Comparison of ENCODE assay signal across 1 cellular context in genomic region chr14:58772814-58773620, GRCh38.
TF ChIP-seq lines count a peak whose summit lies in the region.

No MANE protein-coding gene starts in this region.

TF ChIP-seq in HEK293, 187 proteins besides CTCF, POLR2A, EP300 and RAD21 (continued from another document and continues in another):
- TF ChIP-seq ZNF146 (tag by site-specific recombination; IDR thresholded peaks at IDR 0.05) (no peak), ZNF621 (tag by site-specific recombination; IDR thresholded peaks at IDR 0.05) (no peak), ZEB2 (tag by site-specific recombination; IDR thresholded peaks at IDR 0.05) (no peak; the same call in 1 of the 2 replicates), ZNF175 (tag by site-specific recombination; IDR thresholded peaks at IDR 0.05) (no peak), ZBTB7A (tag by site-specific recombination; IDR thresholded peaks at IDR 0.05; ENCODE audit: low read depth) (no peak), ZNF16 (tag by site-specific recombination; IDR thresholded peaks at IDR 0.05; ENCODE audit: low read depth) (no peak), TRIM28 (IDR thresholded peaks at IDR 0.05; ENCODE audit: borderline replicate concordance, low read length) (peak; percentile 91), HOXC10 (CRISPR knock-in tag; IDR thresholded peaks at IDR 0.05) (no peak), IKZF3 (tag by site-specific recombination; IDR thresholded peaks at IDR 0.05) (peak; percentile 53; the same call in 1 of the 2 replicates), ZNF37A (tag by site-specific recombination; IDR thresholded peaks at IDR 0.05) (no peak), ZNF239 (tag by site-specific recombination; IDR thresholded peaks at IDR 0.05) (no peak), OSR2 (tag by site-specific recombination; IDR thresholded peaks at IDR 0.05) (peak; percentile 82), ZNF561 (tag by site-specific recombination; IDR thresholded peaks at IDR 0.05; ENCODE audit: borderline replicate concordance) (no peak), ZNF140 (tag by site-specific recombination; IDR thresholded peaks at IDR 0.05) (no peak), ZNF341 (tag by site-specific recombination; IDR thresholded peaks at IDR 0.05; ENCODE audit: low read depth) (peak; percentile 61), ZNF623 (tag by site-specific recombination; IDR thresholded peaks at IDR 0.05) (no peak), SETDB1 (IDR thresholded peaks at IDR 0.05; ENCODE audit: insufficient read length, low read length) (no peak), HOXD13 (CRISPR knock-in tag; IDR thresholded peaks at IDR 0.05; ENCODE audit: borderline replicate concordance) (peak; percentile 57; the same call in 1 of the 2 replicates), ZNF391 (tag by site-specific recombination; IDR thresholded peaks at IDR 0.05; ENCODE audit: borderline replicate concordance, low read depth) (no peak), ZNF155 (tag by site-specific recombination; IDR thresholded peaks at IDR 0.05) (no peak), ZNF558 (tag by site-specific recombination; IDR thresholded peaks at IDR 0.05) (0 out of 2 replicates have a peak, but pooled peaks have one; percentile 13), ZNF366 (tag by site-specific recombination; conservative IDR thresholded peaks at IDR 0.05) (0 out of 2 replicates have a peak, but pooled peaks have one; percentile 23), ZNF416 (tag by site-specific recombination; IDR thresholded peaks at IDR 0.05) (no peak), ZNF133 (tag by site-specific recombination; IDR thresholded peaks at IDR 0.05) (no peak), ZBTB17 (tag by site-specific recombination; IDR thresholded peaks at IDR 0.05) (0 out of 2 replicates have a peak, but pooled peaks have one; percentile 14), ZBTB20 (tag by site-specific recombination; IDR thresholded peaks at IDR 0.05) (no peak), ZNF114 (tag by site-specific recombination; IDR thresholded peaks at IDR 0.05) (no peak), BCL11B (tag by site-specific recombination; IDR thresholded peaks at IDR 0.05; ENCODE audit: low read depth) (no peak), ZBTB48 (tag by site-specific recombination; IDR thresholded peaks at IDR 0.05) (peak; percentile 52; the same call in 1 of the 2 replicates), ZNF280D (tag by site-specific recombination; IDR thresholded peaks at IDR 0.05) (no peak), SCRT1 (tag by site-specific recombination; IDR thresholded peaks at IDR 0.05; ENCODE audit: borderline replicate concordance) (peak; percentile 64), ZNF354C (tag by site-specific recombination; IDR thresholded peaks at IDR 0.05; ENCODE audit: borderline replicate concordance, low read depth) (no peak), ZNF121 (tag by site-specific recombination; IDR thresholded peaks at IDR 0.05) (no peak), ZBTB21 (tag by site-specific recombination; IDR thresholded peaks at IDR 0.05) (no peak), ZNF211 (tag by site-specific recombination; IDR thresholded peaks at IDR 0.05; ENCODE audit: low read depth) (no peak), GLI2 (tag by site-specific recombination; IDR thresholded peaks at IDR 0.05; ENCODE audit: borderline replicate concordance, low read depth) (no peak), ZNF658 (tag by site-specific recombination; IDR thresholded peaks at IDR 0.05) (no peak), KLF1 (tag by site-specific recombination; IDR thresholded peaks at IDR 0.05) (peak; percentile 43; the same call in 1 of the 2 replicates), ZNF555 (tag by site-specific recombination; conservative IDR thresholded peaks at IDR 0.05) (no peak), YY2 (tag by site-specific recombination; IDR thresholded peaks at IDR 0.05) (0 out of 2 replicates have a peak, but pooled peaks have one; percentile 33), WT1 (tag by site-specific recombination; IDR thresholded peaks at IDR 0.05) (peak; percentile 53), ZNF404 (tag by site-specific recombination; IDR thresholded peaks at IDR 0.05) (no peak), ZNF792 (tag by site-specific recombination; IDR thresholded peaks at IDR 0.05) (no peak), TCF7L2 (IDR thresholded peaks at IDR 0.05; ENCODE audit: borderline replicate concordance, low read depth, low read length) (peak; percentile 98), ZFP3 (tag by site-specific recombination; IDR thresholded peaks at IDR 0.05; ENCODE audit: low read depth) (peak; percentile 12; the same call in 1 of the 2 replicates), OVOL3 (tag by site-specific recombination; IDR thresholded peaks at IDR 0.05) (no peak), REPIN1 (tag by site-specific recombination; IDR thresholded peaks at IDR 0.05; ENCODE audit: low read depth) (no peak)
- TF ChIP-seq, protein P1, sequence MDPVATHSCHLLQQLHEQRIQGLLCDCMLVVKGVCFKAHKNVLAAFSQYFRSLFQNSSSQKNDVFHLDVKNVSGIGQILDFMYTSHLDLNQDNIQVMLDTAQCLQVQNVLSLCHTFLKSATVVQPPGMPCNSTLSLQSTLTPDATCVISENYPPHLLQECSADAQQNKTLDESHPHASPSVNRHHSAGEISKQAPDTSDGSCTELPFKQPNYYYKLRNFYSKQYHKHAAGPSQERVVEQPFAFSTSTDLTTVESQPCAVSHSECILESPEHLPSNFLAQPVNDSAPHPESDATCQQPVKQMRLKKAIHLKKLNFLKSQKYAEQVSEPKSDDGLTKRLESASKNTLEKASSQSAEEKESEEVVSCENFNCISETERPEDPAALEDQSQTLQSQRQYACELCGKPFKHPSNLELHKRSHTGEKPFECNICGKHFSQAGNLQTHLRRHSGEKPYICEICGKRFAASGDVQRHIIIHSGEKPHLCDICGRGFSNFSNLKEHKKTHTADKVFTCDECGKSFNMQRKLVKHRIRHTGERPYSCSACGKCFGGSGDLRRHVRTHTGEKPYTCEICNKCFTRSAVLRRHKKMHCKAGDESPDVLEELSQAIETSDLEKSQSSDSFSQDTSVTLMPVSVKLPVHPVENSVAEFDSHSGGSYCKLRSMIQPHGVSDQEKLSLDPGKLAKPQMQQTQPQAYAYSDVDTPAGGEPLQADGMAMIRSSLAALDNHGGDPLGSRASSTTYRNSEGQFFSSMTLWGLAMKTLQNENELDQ (tag by site-specific recombination; IDR thresholded peaks at IDR 0.05; ENCODE audit: low read depth) = no peak
- TF ChIP-seq, protein P2, sequence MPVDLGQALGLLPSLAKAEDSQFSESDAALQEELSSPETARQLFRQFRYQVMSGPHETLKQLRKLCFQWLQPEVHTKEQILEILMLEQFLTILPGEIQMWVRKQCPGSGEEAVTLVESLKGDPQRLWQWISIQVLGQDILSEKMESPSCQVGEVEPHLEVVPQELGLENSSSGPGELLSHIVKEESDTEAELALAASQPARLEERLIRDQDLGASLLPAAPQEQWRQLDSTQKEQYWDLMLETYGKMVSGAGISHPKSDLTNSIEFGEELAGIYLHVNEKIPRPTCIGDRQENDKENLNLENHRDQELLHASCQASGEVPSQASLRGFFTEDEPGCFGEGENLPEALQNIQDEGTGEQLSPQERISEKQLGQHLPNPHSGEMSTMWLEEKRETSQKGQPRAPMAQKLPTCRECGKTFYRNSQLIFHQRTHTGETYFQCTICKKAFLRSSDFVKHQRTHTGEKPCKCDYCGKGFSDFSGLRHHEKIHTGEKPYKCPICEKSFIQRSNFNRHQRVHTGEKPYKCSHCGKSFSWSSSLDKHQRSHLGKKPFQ (tag by site-specific recombination; IDR thresholded peaks at IDR 0.05) = peak; percentile 54; the same call in 1 of the 2 replicates
- TF ChIP-seq, protein P3, sequence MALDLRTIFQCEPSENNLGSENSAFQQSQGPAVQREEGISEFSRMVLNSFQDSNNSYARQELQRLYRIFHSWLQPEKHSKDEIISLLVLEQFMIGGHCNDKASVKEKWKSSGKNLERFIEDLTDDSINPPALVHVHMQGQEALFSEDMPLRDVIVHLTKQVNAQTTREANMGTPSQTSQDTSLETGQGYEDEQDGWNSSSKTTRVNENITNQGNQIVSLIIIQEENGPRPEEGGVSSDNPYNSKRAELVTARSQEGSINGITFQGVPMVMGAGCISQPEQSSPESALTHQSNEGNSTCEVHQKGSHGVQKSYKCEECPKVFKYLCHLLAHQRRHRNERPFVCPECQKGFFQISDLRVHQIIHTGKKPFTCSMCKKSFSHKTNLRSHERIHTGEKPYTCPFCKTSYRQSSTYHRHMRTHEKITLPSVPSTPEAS (tag by site-specific recombination; IDR thresholded peaks at IDR 0.05) = no peak
- TF ChIP-seq, protein P4, sequence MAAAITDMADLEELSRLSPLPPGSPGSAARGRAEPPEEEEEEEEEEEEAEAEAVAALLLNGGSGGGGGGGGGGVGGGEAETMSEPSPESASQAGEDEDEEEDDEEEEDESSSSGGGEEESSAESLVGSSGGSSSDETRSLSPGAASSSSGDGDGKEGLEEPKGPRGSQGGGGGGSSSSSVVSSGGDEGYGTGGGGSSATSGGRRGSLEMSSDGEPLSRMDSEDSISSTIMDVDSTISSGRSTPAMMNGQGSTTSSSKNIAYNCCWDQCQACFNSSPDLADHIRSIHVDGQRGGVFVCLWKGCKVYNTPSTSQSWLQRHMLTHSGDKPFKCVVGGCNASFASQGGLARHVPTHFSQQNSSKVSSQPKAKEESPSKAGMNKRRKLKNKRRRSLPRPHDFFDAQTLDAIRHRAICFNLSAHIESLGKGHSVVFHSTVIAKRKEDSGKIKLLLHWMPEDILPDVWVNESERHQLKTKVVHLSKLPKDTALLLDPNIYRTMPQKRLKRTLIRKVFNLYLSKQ (tag by site-specific recombination; IDR thresholded peaks at IDR 0.05; ENCODE audit: borderline replicate concordance) = no peak
- TF ChIP-seq, protein P5, sequence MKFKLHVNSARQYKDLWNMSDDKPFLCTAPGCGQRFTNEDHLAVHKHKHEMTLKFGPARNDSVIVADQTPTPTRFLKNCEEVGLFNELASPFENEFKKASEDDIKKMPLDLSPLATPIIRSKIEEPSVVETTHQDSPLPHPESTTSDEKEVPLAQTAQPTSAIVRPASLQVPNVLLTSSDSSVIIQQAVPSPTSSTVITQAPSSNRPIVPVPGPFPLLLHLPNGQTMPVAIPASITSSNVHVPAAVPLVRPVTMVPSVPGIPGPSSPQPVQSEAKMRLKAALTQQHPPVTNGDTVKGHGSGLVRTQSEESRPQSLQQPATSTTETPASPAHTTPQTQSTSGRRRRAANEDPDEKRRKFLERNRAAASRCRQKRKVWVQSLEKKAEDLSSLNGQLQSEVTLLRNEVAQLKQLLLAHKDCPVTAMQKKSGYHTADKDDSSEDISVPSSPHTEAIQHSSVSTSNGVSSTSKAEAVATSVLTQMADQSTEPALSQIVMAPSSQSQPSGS (tag by site-specific recombination; IDR thresholded peaks at IDR 0.05; ENCODE audit: low read depth) = no peak
- TF ChIP-seq, protein P6, sequence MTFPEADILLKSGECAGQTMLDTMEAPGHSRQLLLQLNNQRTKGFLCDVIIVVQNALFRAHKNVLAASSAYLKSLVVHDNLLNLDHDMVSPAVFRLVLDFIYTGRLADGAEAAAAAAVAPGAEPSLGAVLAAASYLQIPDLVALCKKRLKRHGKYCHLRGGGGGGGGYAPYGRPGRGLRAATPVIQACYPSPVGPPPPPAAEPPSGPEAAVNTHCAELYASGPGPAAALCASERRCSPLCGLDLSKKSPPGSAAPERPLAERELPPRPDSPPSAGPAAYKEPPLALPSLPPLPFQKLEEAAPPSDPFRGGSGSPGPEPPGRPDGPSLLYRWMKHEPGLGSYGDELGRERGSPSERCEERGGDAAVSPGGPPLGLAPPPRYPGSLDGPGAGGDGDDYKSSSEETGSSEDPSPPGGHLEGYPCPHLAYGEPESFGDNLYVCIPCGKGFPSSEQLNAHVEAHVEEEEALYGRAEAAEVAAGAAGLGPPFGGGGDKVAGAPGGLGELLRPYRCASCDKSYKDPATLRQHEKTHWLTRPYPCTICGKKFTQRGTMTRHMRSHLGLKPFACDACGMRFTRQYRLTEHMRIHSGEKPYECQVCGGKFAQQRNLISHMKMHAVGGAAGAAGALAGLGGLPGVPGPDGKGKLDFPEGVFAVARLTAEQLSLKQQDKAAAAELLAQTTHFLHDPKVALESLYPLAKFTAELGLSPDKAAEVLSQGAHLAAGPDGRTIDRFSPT (tag by site-specific recombination; IDR thresholded peaks at IDR 0.05) = no peak
- TF ChIP-seq, protein P7, sequence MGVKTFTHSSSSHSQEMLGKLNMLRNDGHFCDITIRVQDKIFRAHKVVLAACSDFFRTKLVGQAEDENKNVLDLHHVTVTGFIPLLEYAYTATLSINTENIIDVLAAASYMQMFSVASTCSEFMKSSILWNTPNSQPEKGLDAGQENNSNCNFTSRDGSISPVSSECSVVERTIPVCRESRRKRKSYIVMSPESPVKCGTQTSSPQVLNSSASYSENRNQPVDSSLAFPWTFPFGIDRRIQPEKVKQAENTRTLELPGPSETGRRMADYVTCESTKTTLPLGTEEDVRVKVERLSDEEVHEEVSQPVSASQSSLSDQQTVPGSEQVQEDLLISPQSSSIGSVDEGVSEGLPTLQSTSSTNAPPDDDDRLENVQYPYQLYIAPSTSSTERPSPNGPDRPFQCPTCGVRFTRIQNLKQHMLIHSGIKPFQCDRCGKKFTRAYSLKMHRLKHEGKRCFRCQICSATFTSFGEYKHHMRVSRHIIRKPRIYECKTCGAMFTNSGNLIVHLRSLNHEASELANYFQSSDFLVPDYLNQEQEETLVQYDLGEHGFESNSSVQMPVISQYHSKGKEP (tag by site-specific recombination; IDR thresholded peaks at IDR 0.05) = 0 out of 2 replicates have a peak, but pooled peaks have one; percentile 30
- TF ChIP-seq, protein P8, sequence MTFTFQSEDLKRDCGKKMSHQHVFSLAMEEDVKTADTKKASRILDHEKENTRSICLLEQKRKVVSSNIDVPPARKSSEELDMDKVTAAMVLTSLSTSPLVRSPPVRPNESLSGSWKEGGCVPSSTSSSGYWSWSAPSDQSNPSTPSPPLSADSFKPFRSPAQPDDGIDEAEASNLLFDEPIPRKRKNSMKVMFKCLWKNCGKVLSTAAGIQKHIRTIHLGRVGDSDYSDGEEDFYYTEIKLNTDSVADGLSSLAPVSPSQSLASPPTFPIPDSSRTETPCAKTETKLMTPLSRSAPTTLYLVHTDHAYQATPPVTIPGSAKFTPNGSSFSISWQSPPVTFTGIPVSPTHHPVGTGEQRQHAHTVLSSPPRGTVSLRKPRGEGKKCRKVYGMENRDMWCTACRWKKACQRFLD (tag by site-specific recombination; IDR thresholded peaks at IDR 0.05) = no peak
